22 cellular contexts compared by ENCODE assay signal in the genomic region with DNA sequence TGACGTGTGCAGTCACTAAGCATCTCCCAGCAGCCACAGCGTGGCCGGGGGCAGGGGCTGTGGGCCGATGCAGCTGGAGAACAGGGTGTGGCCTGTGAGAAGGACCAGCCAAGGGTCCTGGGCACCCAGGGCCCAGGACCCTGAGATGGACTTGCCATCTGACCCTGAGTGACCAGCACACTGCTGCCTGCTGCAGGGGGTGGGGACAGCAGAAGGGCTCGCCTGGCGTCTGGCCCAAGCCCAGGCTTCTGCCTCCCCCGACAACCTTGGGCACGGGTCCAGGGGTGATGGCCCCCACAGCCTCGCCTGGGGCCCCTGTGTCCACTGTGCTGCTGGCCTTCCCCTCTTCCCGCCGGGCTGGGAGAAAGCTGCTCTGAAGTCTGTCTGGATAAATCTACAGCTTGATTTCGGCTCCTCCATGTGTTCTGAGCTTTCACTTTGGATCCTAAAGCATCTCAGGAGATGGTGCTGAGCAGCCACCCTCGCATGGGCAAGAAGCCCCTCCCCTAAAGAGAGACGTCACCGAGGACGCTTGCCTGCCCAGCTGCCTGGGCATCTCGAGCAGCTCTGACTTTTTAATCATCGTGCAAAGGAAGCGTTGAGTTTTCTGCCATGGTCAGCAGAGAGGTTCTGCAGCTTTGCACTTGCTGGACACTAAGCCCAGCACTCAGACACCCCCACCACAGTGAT. TPM values are rescaled to one million over a fixed set of nuclear protein-coding genes. Genes with fewer than 3 reads are reported as not detected.
"Had no signal": no experiment of that assay in that cellular context is flagged by ENCODE, and none has a peak within 500 bp of the region (broad histone marks: within the 10 kb centered on the region; RNA-seq: fewer than 3 reads in every experiment).

No MANE protein-coding gene starts in this region.

- H3K27ac ChIP-seq: gastrocnemius medialis, heart right ventricle, prostate gland, suprapubic skin, upper lobe of right lung had no signal

- H3K4me3 ChIP-seq: gastrocnemius medialis, heart right ventricle, lung, prostate gland, smooth muscle cell, suprapubic skin, upper lobe of right lung had no signal

- H3K9me3 ChIP-seq: gastrocnemius medialis, heart right ventricle, prostate gland, suprapubic skin, upper lobe of right lung had no signal

- DNase-seq: activated CD4-positive, alpha-beta T cell treated with anti-CD3 and anti-CD28 coated beads, Interleukin-2, amount 50 U/mL, for 4 hours; activated naive CD4-positive, alpha-beta T cell treated with anti-CD3 and anti-CD28 coated beads, Interleukin-2, amount 10 ng/mL, durations not matched to agents 7 days and 5 days; endodermal cell; gastrocnemius medialis; heart right ventricle; midbrain; naive thymus-derived CD8-positive, alpha-beta T cell; right cardiac atrium; stimulated activated naive CD8-positive, alpha-beta T cell treated with anti-CD3 and anti-CD28 coated beads, Interleukin-15, Interleukin-2, amounts not matched to agents 100 U/mL and 50 U/mL, for 24 hours; T-helper 1 cell; T1000; upper lobe of right lung had no signal

- H3K4me2 ChIP-seq: smooth muscle cell had no signal

- H3K4me1 ChIP-seq: gastrocnemius medialis, prostate gland, suprapubic skin, upper lobe of right lung had no signal

- H3K36me3 ChIP-seq: gastrocnemius medialis, heart right ventricle, prostate gland, suprapubic skin, upper lobe of right lung had no signal

- ATAC-seq: activated CD4-positive, CD25-positive, alpha-beta regulatory T cell treated with anti-CD3 and anti-CD28 coated beads, Interleukin-2, amount 50 U/mL, for 24 hours; gastrocnemius medialis; heart right ventricle; naive thymus-derived CD8-positive, alpha-beta T cell; right cardiac atrium; stimulated activated naive CD8-positive, alpha-beta T cell treated with anti-CD3 and anti-CD28 coated beads, Interleukin-15, Interleukin-2, amounts not matched to agents 100 U/mL and 50 U/mL, for 24 hours; upper lobe of right lung had no signal

RNA-seq across cellular contexts. Expression of gene KCNT1, which starts 5.6 kb away (rescaled TPM):
- total RNA-seq: activated T-helper 2 cell treated with anti-CD3 and anti-CD28 coated beads, Interferon-gamma antibody, Interleukin-2, Interleukin-4, amounts not matched to agents 10 μg/mL and 5 μg/mL and 100 μg/mL, durations not matched to agents 14 hours and 24 hours and 36 hours; astrocyte; chondrocyte; dermis microvascular lymphatic vessel endothelial cell; epithelial cell of proximal tubule; naive thymus-derived CD8-positive, alpha-beta T cell; smooth muscle cell had no signal
- polyA plus RNA-seq: naive thymus-derived CD8-positive, alpha-beta T cell; smooth muscle cell had no signal

RNA-seq across cellular contexts. Expression of gene SOHLH1, which starts 8.3 kb away (rescaled TPM):
- total RNA-seq: activated T-helper 2 cell treated with anti-CD3 and anti-CD28 coated beads, Interferon-gamma antibody, Interleukin-2, Interleukin-4, amounts not matched to agents 10 μg/mL and 5 μg/mL and 100 μg/mL, durations not matched to agents 14 hours and 24 hours and 36 hours; astrocyte; chondrocyte; endodermal cell; epithelial cell of proximal tubule; gastrocnemius medialis; heart right ventricle; lung; naive thymus-derived CD8-positive, alpha-beta T cell; right cardiac atrium; smooth muscle cell; suprapubic skin; upper lobe of right lung had no signal
- polyA plus RNA-seq: heart right ventricle; lung; naive thymus-derived CD8-positive, alpha-beta T cell; right cardiac atrium; smooth muscle cell had no signal

RNA-seq across cellular contexts. Expression of gene LCN9, which starts 44.5 kb away (rescaled TPM):
- total RNA-seq: activated T-helper 2 cell treated with anti-CD3 and anti-CD28 coated beads, Interferon-gamma antibody, Interleukin-2, Interleukin-4, amounts not matched to agents 10 μg/mL and 5 μg/mL and 100 μg/mL, durations not matched to agents 14 hours and 24 hours and 36 hours; dermis microvascular lymphatic vessel endothelial cell; epithelial cell of proximal tubule; gastrocnemius medialis; heart right ventricle; lung; naive thymus-derived CD8-positive, alpha-beta T cell; prostate gland; right cardiac atrium; suprapubic skin; upper lobe of right lung had no signal
- polyA plus RNA-seq: heart right ventricle; lung; naive thymus-derived CD8-positive, alpha-beta T cell; right cardiac atrium had no signal
